Comparison of ENCODE assay signal across 22 cellular contexts in the genomic region with DNA sequence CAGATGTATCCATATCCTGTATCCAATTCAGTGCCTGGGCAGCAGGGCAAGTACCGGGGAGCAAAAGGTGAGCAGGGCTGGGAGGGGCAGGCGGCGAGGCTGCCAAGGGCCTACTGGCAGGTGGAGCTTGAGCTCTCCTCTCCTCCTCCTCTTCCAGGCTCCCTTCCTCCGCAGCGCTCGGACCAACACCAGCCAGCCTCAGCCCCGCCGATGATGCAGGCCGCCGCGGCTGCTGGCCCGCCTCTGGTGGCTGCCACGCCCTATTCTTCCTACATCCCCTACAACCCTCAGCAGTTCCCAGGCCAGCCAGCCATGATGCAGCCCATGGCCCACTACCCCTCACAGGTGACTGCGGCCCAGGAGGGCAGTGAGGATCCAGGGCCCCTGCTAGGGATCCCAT.
"Had no signal": no experiment of that assay in that cellular context is flagged by ENCODE, and none has a peak within 500 bp of the region (broad histone marks: within the 10 kb centered on the region; RNA-seq: fewer than 3 reads in every experiment).

No MANE protein-coding gene starts in this region.

- H3K36me3 ChIP-seq: uterus had no signal

- H3K27ac Mint-ChIP-seq: mesothelial cell of epicardium had no signal

- H3K9me3 ChIP-seq: esophagus squamous epithelium, gastroesophageal sphincter, left ventricle myocardium inferior, lower lobe of right lung, prostate gland, spleen, tibial artery, upper lobe of left lung, uterus had no signal

- H3K4me1 ChIP-seq: esophagus squamous epithelium, lower lobe of right lung, parathyroid adenoma, prostate gland, spleen, tibial artery, upper lobe of left lung, uterus had no signal

- H3K4me1 Mint-ChIP-seq: mesothelial cell of epicardium, nephron had no signal

- H3K27ac ChIP-seq: esophagus squamous epithelium, gastroesophageal sphincter, left ventricle myocardium inferior, lower lobe of right lung, parathyroid adenoma, prostate gland, spleen, tibial artery, upper lobe of left lung, uterus had no signal

- H3K27me3 ChIP-seq: esophagus squamous epithelium, gastroesophageal sphincter, spleen, tibial artery, upper lobe of left lung, uterus had no signal

- ATAC-seq: gastroesophageal sphincter had no signal

- H3K27me3 Mint-ChIP-seq: memory B cell had no signal

- H3K4me3 ChIP-seq: esophagus squamous epithelium, gastroesophageal sphincter, left ventricle myocardium inferior, lower lobe of right lung, prostate gland, spleen, tibial artery, upper lobe of left lung, uterus had no signal

- H3K4me3 Mint-ChIP-seq: immature natural killer cell, memory B cell, mesothelial cell of epicardium, nephron had no signal

- H2AFZ ChIP-seq: parathyroid adenoma had no signal

- H3K9ac ChIP-seq: parathyroid adenoma had no signal

- H3K9me3 Mint-ChIP-seq: immature natural killer cell, memory B cell, mesothelial cell of epicardium, nephron had no signal

- DNase-seq: effector memory CD4-positive, alpha-beta T cell; esophagus squamous epithelium; foreskin fibroblast; glutamatergic neuron; immature natural killer cell; left ventricle myocardium inferior; lower lobe of right lung; retina; spleen; stimulated activated CD4-positive, alpha-beta T cell treated with anti-CD3 and anti-CD28 coated beads, Interleukin-15, amount 100 ng/mL, for 24 hours; stimulated activated CD4-positive, alpha-beta T cell treated with anti-CD3 and anti-CD28 coated beads, Interleukin-1b, Interleukin-23, amount 100 ng/mL, for 48 hours; stimulated activated CD4-positive, alpha-beta T cell treated with anti-CD3 and anti-CD28 coated beads, Interleukin-4, amount 100 ng/mL, for 4 hours; stimulated activated naive CD4-positive, alpha-beta T cell treated with Interleukin-2 at 50 U/mL for 16 hours; tibial artery; uterus had no signal
